In the genomic region with DNA sequence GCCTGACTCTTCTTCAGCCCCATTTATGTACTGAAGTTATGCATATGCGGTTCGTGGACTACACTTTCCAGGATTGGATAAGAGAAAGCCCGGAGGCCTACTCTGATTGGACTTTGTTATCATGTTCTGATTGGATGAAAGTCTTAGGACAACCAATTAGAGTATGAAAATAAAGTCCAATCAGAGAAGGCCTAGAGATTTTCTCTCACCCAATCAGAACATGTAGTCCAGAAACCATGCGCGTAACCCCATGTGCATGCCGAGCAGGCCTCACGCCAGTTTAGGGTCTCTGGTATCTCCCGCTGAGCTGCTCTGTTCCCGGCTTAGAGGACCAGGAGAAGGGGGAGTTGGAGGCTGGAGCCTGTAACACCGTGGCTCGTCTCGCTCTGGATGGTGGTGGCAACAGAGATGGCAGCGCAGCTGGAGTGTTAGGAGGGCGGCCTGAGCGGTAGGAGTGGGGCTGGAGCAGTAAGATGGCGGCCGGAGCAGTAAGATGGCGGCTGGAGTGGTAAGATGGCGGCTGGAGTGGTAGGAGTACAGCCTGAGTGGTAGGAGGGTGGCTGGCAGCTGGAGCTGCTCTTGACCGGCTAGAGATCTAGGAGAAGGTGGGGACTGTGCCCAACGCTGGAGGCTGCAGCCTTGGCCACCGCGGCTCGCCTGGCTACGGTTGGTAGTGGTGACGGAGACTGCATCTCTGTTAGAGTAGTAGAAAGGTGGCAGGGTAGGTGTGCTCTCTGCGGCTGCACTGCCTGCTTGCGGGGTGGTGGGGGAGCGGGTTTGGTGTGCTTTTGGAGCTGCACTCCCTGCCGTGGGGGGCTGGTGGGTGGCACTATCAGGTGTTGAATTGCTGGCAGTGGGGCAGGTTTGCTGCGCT, we compare ENCODE assay signal across 1 cellular context.
TF ChIP-seq lines count a peak whose summit lies in the region.
"Not testable (repeated sequence)": the region's sequence is repeated elsewhere in the genome, so short reads cannot be mapped to it uniquely, and the experiment has no call there.

No MANE protein-coding gene starts in this region.

TF ChIP-seq in K562, 482 proteins besides CTCF, POLR2A, EP300 and RAD21 (continued from another document):
- peak; percentile 81 for TF ChIP-seq TAF1 (IDR thresholded peaks at IDR 0.05; ENCODE audit: control insufficient read depth, extremely low read depth, insufficient read depth, low read length, severe bottlenecking)
- not testable (repeated sequence) for TF ChIP-seq NR4A1, ATF1 (CRISPR knock-in tag; IDR thresholded peaks at IDR 0.05)
- TF ChIP-seq NR4A1 (tag; IDR thresholded peaks at IDR 0.05): 0 out of 2 replicates have a peak, but pooled peaks have one; percentile 77
- TF ChIP-seq, protein P1, sequence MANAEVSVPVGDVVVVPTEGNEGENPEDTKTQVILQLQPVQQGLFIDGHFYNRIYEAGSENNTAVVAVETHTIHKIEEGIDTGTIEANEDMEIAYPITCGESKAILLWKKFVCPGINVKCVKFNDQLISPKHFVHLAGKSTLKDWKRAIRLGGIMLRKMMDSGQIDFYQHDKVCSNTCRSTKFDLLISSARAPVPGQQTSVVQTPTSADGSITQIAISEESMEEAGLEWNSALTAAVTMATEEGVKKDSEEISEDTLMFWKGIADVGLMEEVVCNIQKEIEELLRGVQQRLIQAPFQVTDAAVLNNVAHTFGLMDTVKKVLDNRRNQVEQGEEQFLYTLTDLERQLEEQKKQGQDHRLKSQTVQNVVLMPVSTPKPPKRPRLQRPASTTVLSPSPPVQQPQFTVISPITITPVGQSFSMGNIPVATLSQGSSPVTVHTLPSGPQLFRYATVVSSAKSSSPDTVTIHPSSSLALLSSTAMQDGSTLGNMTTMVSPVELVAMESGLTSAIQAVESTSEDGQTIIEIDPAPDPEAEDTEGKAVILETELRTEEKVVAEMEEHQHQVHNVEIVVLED (CRISPR knock-in tag; IDR thresholded peaks at IDR 0.05): 0 out of 2 replicates have a peak, but pooled peaks have one; percentile 14
- TF ChIP-seq ATF1 (tag; IDR thresholded peaks at IDR 0.05): peak; percentile 74
- peak; percentile 49 for TF ChIP-seq NEUROD1 (IDR thresholded peaks at IDR 0.05; ENCODE audit: borderline replicate concordance, low read depth, low read length, partially characterized antibody)
- peak; percentile 48; the same call in 1 of the 2 replicates for TF ChIP-seq GABPB1 (CRISPR knock-in tag; IDR thresholded peaks at IDR 0.05)
- TF ChIP-seq, protein P2, sequence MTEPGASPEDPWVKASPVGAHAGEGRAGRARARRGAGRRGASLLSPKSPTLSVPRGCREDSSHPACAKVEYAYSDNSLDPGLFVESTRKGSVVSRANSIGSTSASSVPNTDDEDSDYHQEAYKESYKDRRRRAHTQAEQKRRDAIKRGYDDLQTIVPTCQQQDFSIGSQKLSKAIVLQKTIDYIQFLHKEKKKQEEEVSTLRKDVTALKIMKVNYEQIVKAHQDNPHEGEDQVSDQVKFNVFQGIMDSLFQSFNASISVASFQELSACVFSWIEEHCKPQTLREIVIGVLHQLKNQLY (CRISPR knock-in tag; conservative IDR thresholded peaks at IDR 0.05): peak in 1 of 2 experiments; percentile 83; a peak in 1 of 4 replicates
- TF ChIP-seq FOXK1 (CRISPR knock-in tag; IDR thresholded peaks at IDR 0.05; ENCODE audit: borderline replicate concordance): 0 out of 2 replicates have a peak, but pooled peaks have one; percentile 58
- 0 out of 2 replicates have a peak, but pooled peaks have one; percentile 42 for TF ChIP-seq KLF6 (CRISPR knock-in tag; IDR thresholded peaks at IDR 0.05; ENCODE audit: borderline replicate concordance)
- peak; percentile 30 to 67; a peak in 1 of 4 replicates for TF ChIP-seq ARNT (IDR thresholded peaks at IDR 0.05)
- TF ChIP-seq HDAC8 (tag; IDR thresholded peaks at IDR 0.05): peak; percentile 78; the same call in 1 of the 2 replicates
- peak; percentile 66; the same call in 1 of the 2 replicates for TF ChIP-seq EHMT2 (IDR thresholded peaks at IDR 0.05)
- TF ChIP-seq, protein P3, sequence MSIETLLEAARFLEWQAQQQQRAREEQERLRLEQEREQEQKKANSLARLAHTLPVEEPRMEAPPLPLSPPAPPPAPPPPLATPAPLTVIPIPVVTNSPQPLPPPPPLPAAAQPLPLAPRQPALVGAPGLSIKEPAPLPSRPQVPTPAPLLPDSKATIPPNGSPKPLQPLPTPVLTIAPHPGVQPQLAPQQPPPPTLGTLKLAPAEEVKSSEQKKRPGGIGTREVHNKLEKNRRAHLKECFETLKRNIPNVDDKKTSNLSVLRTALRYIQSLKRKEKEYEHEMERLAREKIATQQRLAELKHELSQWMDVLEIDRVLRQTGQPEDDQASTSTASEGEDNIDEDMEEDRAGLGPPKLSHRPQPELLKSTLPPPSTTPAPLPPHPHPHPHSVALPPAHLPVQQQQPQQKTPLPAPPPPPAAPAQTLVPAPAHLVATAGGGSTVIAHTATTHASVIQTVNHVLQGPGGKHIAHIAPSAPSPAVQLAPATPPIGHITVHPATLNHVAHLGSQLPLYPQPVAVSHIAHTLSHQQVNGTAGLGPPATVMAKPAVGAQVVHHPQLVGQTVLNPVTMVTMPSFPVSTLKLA (conservative IDR thresholded peaks at IDR 0.05): peak; percentile 98 to 99
- TF ChIP-seq, protein P4, sequence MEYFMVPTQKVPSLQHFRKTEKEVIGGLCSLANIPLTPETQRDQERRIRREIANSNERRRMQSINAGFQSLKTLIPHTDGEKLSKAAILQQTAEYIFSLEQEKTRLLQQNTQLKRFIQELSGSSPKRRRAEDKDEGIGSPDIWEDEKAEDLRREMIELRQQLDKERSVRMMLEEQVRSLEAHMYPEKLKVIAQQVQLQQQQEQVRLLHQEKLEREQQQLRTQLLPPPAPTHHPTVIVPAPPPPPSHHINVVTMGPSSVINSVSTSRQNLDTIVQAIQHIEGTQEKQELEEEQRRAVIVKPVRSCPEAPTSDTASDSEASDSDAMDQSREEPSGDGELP (CRISPR knock-in tag; IDR thresholded peaks at IDR 0.05; ENCODE audit: borderline replicate concordance): peak; percentile 87
- TF ChIP-seq, protein P5, sequence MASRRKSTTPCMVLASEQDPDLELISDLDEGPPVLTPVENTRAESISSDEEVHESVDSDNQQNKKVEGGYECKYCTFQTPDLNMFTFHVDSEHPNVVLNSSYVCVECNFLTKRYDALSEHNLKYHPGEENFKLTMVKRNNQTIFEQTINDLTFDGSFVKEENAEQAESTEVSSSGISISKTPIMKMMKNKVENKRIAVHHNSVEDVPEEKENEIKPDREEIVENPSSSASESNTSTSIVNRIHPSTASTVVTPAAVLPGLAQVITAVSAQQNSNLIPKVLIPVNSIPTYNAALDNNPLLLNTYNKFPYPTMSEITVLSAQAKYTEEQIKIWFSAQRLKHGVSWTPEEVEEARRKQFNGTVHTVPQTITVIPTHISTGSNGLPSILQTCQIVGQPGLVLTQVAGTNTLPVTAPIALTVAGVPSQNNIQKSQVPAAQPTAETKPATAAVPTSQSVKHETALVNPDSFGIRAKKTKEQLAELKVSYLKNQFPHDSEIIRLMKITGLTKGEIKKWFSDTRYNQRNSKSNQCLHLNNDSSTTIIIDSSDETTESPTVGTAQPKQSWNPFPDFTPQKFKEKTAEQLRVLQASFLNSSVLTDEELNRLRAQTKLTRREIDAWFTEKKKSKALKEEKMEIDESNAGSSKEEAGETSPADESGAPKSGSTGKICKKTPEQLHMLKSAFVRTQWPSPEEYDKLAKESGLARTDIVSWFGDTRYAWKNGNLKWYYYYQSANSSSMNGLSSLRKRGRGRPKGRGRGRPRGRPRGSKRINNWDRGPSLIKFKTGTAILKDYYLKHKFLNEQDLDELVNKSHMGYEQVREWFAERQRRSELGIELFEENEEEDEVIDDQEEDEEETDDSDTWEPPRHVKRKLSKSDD (conservative IDR thresholded peaks at IDR 0.05; ENCODE audit: low read length): peak; percentile 96; the same call in 1 of the 2 replicates
- TF ChIP-seq, protein P6, sequence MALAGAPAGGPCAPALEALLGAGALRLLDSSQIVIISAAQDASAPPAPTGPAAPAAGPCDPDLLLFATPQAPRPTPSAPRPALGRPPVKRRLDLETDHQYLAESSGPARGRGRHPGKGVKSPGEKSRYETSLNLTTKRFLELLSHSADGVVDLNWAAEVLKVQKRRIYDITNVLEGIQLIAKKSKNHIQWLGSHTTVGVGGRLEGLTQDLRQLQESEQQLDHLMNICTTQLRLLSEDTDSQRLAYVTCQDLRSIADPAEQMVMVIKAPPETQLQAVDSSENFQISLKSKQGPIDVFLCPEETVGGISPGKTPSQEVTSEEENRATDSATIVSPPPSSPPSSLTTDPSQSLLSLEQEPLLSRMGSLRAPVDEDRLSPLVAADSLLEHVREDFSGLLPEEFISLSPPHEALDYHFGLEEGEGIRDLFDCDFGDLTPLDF (CRISPR knock-in tag; IDR thresholded peaks at IDR 0.05): peak; percentile 54; the same call in 1 of the 2 replicates
- TF ChIP-seq ELF4 (CRISPR knock-in tag; IDR thresholded peaks at IDR 0.05): peak; percentile 96
- TF ChIP-seq, protein P7, sequence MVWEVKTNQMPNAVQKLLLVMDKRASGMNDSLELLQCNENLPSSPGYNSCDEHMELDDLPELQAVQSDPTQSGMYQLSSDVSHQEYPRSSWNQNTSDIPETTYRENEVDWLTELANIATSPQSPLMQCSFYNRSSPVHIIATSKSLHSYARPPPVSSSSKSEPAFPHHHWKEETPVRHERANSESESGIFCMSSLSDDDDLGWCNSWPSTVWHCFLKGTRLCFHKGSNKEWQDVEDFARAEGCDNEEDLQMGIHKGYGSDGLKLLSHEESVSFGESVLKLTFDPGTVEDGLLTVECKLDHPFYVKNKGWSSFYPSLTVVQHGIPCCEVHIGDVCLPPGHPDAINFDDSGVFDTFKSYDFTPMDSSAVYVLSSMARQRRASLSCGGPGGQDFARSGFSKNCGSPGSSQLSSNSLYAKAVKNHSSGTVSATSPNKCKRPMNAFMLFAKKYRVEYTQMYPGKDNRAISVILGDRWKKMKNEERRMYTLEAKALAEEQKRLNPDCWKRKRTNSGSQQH (CRISPR knock-in tag; IDR thresholded peaks at IDR 0.05): peak; percentile 93
- peak; percentile 72; the same call in 1 of the 2 replicates for TF ChIP-seq ZNF79 (CRISPR knock-in tag; IDR thresholded peaks at IDR 0.05; ENCODE audit: low read depth)
- 0 out of 2 replicates have a peak, but pooled peaks have one; percentile 17 for TF ChIP-seq THRAP3 (IDR thresholded peaks at IDR 0.05; ENCODE audit: borderline replicate concordance)
- TF ChIP-seq TEAD1 (CRISPR knock-in tag; IDR thresholded peaks at IDR 0.05): peak; percentile 72 to 90
- peak in 1 of 2 experiments; percentile 61; a peak in 1 of 4 replicates for TF ChIP-seq FOXA3 (CRISPR knock-in tag; conservative IDR thresholded peaks at IDR 0.05 in 1 of 2, IDR thresholded peaks at IDR 0.05 in 1 of 2)
- TF ChIP-seq POLR2G (IDR thresholded peaks at IDR 0.05; ENCODE audit: low read depth, low read length): peak; percentile 90
- peak; percentile 91 for TF ChIP-seq NR2C1 (IDR thresholded peaks at IDR 0.05)
- peak; percentile 82 for TF ChIP-seq NR2C1 (tag; IDR thresholded peaks at IDR 0.05)
- peak; percentile 100 for TF ChIP-seq KAT8 (IDR thresholded peaks at IDR 0.05; ENCODE audit: low read depth)
- TF ChIP-seq, protein P8, sequence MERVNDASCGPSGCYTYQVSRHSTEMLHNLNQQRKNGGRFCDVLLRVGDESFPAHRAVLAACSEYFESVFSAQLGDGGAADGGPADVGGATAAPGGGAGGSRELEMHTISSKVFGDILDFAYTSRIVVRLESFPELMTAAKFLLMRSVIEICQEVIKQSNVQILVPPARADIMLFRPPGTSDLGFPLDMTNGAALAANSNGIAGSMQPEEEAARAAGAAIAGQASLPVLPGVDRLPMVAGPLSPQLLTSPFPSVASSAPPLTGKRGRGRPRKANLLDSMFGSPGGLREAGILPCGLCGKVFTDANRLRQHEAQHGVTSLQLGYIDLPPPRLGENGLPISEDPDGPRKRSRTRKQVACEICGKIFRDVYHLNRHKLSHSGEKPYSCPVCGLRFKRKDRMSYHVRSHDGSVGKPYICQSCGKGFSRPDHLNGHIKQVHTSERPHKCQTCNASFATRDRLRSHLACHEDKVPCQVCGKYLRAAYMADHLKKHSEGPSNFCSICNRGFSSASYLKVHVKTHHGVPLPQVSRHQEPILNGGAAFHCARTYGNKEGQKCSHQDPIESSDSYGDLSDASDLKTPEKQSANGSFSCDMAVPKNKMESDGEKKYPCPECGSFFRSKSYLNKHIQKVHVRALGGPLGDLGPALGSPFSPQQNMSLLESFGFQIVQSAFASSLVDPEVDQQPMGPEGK (CRISPR knock-in tag; IDR thresholded peaks at IDR 0.05; ENCODE audit: borderline replicate concordance): 0 out of 2 replicates have a peak, but pooled peaks have one; percentile 58
- TF ChIP-seq DDX20 (tag; IDR thresholded peaks at IDR 0.05; ENCODE audit: low read depth): peak; percentile 33; the same call in 1 of the 2 replicates
- peak; percentile 53; the same call in 1 of the 2 replicates for TF ChIP-seq ZNF766 (CRISPR knock-in tag; conservative IDR thresholded peaks at IDR 0.05)
- TF ChIP-seq RNF2 (IDR thresholded peaks at IDR 0.05): peak; percentile 34; the same call in 1 of the 2 replicates
- peak; percentile 90 for TF ChIP-seq POLR2H (tag; IDR thresholded peaks at IDR 0.05; ENCODE audit: low read depth)
- TF ChIP-seq, protein P9, sequence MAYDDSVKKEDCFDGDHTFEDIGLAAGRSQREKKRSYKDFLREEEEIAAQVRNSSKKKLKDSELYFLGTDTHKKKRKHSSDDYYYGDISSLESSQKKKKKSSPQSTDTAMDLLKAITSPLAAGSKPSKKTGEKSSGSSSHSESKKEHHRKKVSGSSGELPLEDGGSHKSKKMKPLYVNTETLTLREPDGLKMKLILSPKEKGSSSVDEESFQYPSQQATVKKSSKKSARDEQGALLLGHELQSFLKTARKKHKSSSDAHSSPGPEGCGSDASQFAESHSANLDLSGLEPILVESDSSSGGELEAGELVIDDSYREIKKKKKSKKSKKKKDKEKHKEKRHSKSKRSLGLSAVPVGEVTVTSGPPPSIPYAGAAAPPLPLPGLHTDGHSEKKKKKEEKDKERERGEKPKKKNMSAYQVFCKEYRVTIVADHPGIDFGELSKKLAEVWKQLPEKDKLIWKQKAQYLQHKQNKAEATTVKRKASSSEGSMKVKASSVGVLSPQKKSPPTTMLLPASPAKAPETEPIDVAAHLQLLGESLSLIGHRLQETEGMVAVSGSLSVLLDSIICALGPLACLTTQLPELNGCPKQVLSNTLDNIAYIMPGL (CRISPR knock-in tag; IDR thresholded peaks at IDR 0.05): 0 out of 2 replicates have a peak, but pooled peaks have one; percentile 70
- TF ChIP-seq, protein P10, sequence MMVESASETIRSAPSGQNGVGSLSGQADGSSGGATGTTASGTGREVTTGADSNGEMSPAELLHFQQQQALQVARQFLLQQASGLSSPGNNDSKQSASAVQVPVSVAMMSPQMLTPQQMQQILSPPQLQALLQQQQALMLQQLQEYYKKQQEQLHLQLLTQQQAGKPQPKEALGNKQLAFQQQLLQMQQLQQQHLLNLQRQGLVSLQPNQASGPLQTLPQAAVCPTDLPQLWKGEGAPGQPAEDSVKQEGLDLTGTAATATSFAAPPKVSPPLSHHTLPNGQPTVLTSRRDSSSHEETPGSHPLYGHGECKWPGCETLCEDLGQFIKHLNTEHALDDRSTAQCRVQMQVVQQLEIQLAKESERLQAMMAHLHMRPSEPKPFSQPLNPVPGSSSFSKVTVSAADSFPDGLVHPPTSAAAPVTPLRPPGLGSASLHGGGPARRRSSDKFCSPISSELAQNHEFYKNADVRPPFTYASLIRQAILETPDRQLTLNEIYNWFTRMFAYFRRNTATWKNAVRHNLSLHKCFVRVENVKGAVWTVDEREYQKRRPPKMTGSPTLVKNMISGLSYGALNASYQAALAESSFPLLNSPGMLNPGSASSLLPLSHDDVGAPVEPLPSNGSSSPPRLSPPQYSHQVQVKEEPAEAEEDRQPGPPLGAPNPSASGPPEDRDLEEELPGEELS (CRISPR knock-in tag; IDR thresholded peaks at IDR 0.05; ENCODE audit: borderline replicate concordance): peak; percentile 81; the same call in 1 of the 2 replicates
- peak; percentile 99 for TF ChIP-seq NFRKB (IDR thresholded peaks at IDR 0.05; ENCODE audit: low read depth)
- peak; percentile 98 for TF ChIP-seq ZFX (CRISPR knock-in tag; IDR thresholded peaks at IDR 0.05)
- peak; percentile 92 for TF ChIP-seq FOXP1 (CRISPR knock-in tag; IDR thresholded peaks at IDR 0.05)
- TF ChIP-seq SIN3B (IDR thresholded peaks at IDR 0.05; ENCODE audit: low read depth): peak; percentile 89
- TF ChIP-seq ASH1L (IDR thresholded peaks at IDR 0.05; ENCODE audit: borderline replicate concordance, low read depth, partially characterized antibody): peak; percentile 92
